In the genomic region with DNA sequence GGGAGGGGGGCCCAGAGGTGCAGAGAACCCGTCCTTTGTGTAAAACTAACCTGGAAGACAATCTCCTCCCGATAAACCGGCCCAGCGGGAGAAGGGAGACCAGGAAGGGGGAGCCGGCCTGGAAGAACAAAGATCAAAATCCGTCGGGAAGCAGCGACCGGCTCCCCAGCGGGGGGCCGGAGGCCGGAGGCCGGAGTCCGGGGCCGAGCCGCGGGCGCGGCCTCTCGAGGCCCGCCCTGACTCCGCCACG, we compare ENCODE assay signal across 8 cellular contexts. TPM values are rescaled to one million over a fixed set of nuclear protein-coding genes. Genes with fewer than 3 reads are reported as not detected.
DNase-seq lines count a peak whose midpoint lies in the region; ATAC-seq and TF ChIP-seq lines count a peak whose summit lies in the region.

No MANE protein-coding gene starts in this region.

- no peak for TF ChIP-seq EP300 in sigmoid colon (IDR thresholded peaks at IDR 0.05)

- peaks cover 0 to 5% (median 2%) of the 10 kb centered on the region in 4 donors for H3K4me1 ChIP-seq in sigmoid colon

- TF ChIP-seq POLR2A in sigmoid colon (IDR thresholded peaks at IDR 0.05), result no peak

- peak overlapping the region; percentile 73 for H3K9ac ChIP-seq in SU-DHL-6 (ENCODE audit: low read length)

- H3K36me3 ChIP-seq in SU-DHL-6 (ENCODE audit: low read length) (no peaks in the 10 kb centered on the region), sigmoid colon (no peaks in the 10 kb centered on the region)

- TF ChIP-seq CTCF in GM12865 (IDR thresholded peaks at IDR 0.05; ENCODE audit: insufficient read depth, low read depth, low read length, missing control alignments), result no peak
- no peak for TF ChIP-seq CTCF in SU-DHL-6 (IDR thresholded peaks at IDR 0.05; ENCODE audit: insufficient read depth, low read length, poor library complexity, severe bottlenecking)
- no peak for TF ChIP-seq CTCF in fibroblast of villous mesenchyme (IDR thresholded peaks at IDR 0.05; ENCODE audit: insufficient read depth, low read depth, low read length)
- TF ChIP-seq CTCF in sigmoid colon (IDR thresholded peaks at IDR 0.05), result no peak

- H3K4me3 ChIP-seq in GM12865 (ENCODE audit: low read depth, low read length), result peak overlapping the region; percentile 83
- H3K4me3 ChIP-seq in SU-DHL-6 (ENCODE audit: insufficient read depth, low read length, poor library complexity, severe bottlenecking), result peak overlapping the region; percentile 59
- peak overlapping the region; percentile 74 for H3K4me3 ChIP-seq in fibroblast of villous mesenchyme (ENCODE audit: low read depth, low read length)
- peak overlapping the region; percentile 62 to 74 (median 72) for H3K4me3 ChIP-seq in sigmoid colon

- no peaks in the 10 kb centered on the region; the same call in 1 of the 2 replicates for H3F3A ChIP-seq in SU-DHL-6 (ENCODE audit: insufficient read depth)

- WGBS in sigmoid colon, 2 donors, result 0 to 1% methylated on average over 23 of the region's 23 CpGs

- H3K4me2 ChIP-seq in SU-DHL-6 (ENCODE audit: low read depth, low read length, poor library complexity, severe bottlenecking), result peak overlapping the region; percentile 83

- peak overlapping the region; percentile 79 for H2AFZ ChIP-seq in SU-DHL-6 (ENCODE audit: low read depth, low read length, severe bottlenecking)

- H3K79me2 ChIP-seq in SU-DHL-6 (ENCODE audit: insufficient read depth, low read length), result no peaks in the 10 kb centered on the region; the same call in 1 of the 2 replicates

- ATAC-seq in GM21825 (IDR thresholded peaks at IDR 0.05; ENCODE audit: unreplicated experiment), result no peak
- ATAC-seq in GM18873 (IDR thresholded peaks at IDR 0.05; ENCODE audit: low FRiP score, unreplicated experiment), result no peak

- H3K9me3 ChIP-seq in SU-DHL-6 (ENCODE audit: insufficient read depth, low read length) (no peaks in the 10 kb centered on the region), sigmoid colon (no peaks in the 10 kb centered on the region)

- H3K9me2 ChIP-seq in SU-DHL-6 (replicated peaks; ENCODE audit: insufficient read depth, low read length), result no peaks in the 10 kb centered on the region

- H3K27me3 ChIP-seq in SU-DHL-6 (ENCODE audit: low read length) (no peaks in the 10 kb centered on the region), sigmoid colon (no peaks in the 10 kb centered on the region)

- intact Hi-C loops in sigmoid colon (cut with DNase I), result loop anchor here (5.0 kb wide), 2 partner anchors 64 to 274 kb away; partner anchors contain the start of gene UTP14A

- no peak overlapping the region for H3K27ac ChIP-seq in SU-DHL-6 (ENCODE audit: low read depth, low read length)
- H3K27ac ChIP-seq in sigmoid colon, result peak overlapping the region; percentile 77 to 86 (median 80)

- DNase-seq in GM12865 (ENCODE audit: low read depth) (no peak), fibroblast of villous mesenchyme (ENCODE audit: low read depth) (no peak), sigmoid colon (no peak), SK-N-DZ (ENCODE audit: low spot score) (no peak), COR-L47 (lab: John Stamatoyannopoulos, UW) (no peak)

- H4K20me1 ChIP-seq in SU-DHL-6 (ENCODE audit: low read depth, low read length), result no peaks in the 10 kb centered on the region

RNA-seq across cellular contexts. Expression of gene ZDHHC9, which starts 0.6 kb away (rescaled TPM):
- total RNA-seq in fibroblast of villous mesenchyme (15.8 and 22.0 TPM in 2 replicates), sigmoid colon (10 to 100 TPM in 3 of 4 donors, 1 to 10 TPM in 1; 9.3 to 18.1 (median 13.4) TPM)
- polyA plus RNA-seq in sigmoid colon, result 10 to 100 TPM in 1 of 3 donors, 1 to 10 TPM in 2; 6.6 to 18.0 (median 6.7) TPM
- polyA plus RNA-seq in SK-N-DZ (2014; cell fraction: cytosol; rRNA removed), result 20.2 and 23.2 TPM in 2 replicates
- 12.0 and 16.5 TPM in 2 replicates for polyA plus RNA-seq in SK-N-DZ (2014; cell fraction: nucleus; rRNA removed)
